1 cellular context compared by ENCODE assay signal in the genomic region with DNA sequence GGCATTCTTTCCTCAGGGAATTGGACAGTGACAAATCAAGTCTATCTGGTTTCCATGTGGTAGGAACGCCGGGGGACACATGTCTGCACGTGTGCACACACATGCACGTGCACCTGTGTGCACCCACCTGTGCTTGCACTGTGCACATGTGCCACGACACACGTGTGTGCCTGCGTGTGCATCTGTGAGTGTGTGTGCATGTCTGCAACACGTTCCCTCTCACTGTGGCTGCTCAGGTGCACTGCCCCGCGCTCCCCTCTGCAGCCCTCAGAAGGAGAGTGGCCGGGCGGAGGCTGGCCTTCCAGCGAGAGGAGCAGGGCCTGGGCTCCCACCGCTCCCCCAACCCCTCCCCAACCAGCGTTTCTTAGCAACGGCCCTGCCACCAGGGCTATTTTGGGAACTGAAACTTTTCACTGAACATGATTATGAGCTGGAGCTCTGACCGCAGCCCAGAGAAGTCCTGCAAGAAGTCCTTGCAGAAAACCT.
TF ChIP-seq lines count a peak whose summit lies in the region.

No MANE protein-coding gene starts in this region.

TF ChIP-seq in HepG2, 621 proteins besides CTCF, POLR2A, EP300 and RAD21 (continued from another document):
- TF ChIP-seq, protein P1, sequence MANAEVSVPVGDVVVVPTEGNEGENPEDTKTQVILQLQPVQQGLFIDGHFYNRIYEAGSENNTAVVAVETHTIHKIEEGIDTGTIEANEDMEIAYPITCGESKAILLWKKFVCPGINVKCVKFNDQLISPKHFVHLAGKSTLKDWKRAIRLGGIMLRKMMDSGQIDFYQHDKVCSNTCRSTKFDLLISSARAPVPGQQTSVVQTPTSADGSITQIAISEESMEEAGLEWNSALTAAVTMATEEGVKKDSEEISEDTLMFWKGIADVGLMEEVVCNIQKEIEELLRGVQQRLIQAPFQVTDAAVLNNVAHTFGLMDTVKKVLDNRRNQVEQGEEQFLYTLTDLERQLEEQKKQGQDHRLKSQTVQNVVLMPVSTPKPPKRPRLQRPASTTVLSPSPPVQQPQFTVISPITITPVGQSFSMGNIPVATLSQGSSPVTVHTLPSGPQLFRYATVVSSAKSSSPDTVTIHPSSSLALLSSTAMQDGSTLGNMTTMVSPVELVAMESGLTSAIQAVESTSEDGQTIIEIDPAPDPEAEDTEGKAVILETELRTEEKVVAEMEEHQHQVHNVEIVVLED (CRISPR knock-in tag; IDR thresholded peaks at IDR 0.05; ENCODE audit: borderline replicate concordance) = no peak
